Comparison of ENCODE assay signal across 22 cellular contexts in the genomic region with DNA sequence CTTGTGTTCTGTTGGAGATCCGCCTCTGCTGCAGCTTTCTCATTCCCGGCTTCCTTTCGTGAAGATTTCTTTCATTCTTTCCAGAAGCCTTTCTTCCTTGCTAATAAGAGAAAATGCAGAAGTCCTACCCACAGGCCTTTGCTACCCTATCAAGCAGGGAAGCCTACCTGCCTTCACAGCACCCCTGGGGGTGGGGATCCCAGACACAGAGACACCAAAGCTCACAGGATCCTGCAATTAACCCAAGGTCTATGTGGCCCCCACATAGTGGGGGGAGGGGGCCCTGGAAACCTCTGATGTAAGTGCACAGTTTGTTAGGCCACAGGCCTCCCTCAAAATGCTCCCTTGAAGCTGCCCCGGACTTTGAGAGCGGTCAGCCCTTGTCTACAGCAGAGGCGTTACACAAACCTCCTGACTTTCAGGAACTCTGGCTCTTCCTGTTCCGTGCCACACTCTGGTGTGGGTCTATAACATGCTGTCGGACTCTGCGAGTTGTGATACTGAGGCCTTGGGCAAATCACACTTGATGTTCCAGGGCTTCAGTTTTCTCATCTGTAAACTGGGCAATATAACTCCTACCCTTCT. TPM values are rescaled to one million over a fixed set of nuclear protein-coding genes. Genes with fewer than 3 reads are reported as not detected.
DNase-seq lines count a peak whose midpoint lies in the region; ATAC-seq, FAIRE-seq and TF ChIP-seq lines count a peak whose summit lies in the region.
"Had no signal": no experiment of that assay in that cellular context is flagged by ENCODE, and none has a peak within 500 bp of the region (broad histone marks: within the 10 kb centered on the region; RNA-seq: fewer than 3 reads in every experiment).

No MANE protein-coding gene starts in this region.

- H4K8ac ChIP-seq in H1 (ENCODE audit: extremely low read depth, insufficient read depth, low read length): peak overlapping the region; percentile 35; the same call in 1 of the 2 replicates

- DNase-seq in NOMO-1 (lab: John Stamatoyannopoulos, UW; ENCODE audit: unreplicated experiment in 2 of 2) (peak; percentile 14 to 25), NOMO-1 treated with dmso at 0.1 percent for 144 hours (lab: John Stamatoyannopoulos, UW; ENCODE audit: unreplicated experiment) (no peak), H1 (ENCODE audit: low read depth in 1 of 2, low spot score in 2 of 2) (no peak), osteoblast (ENCODE audit: insufficient read length, low spot score, missing footprints) (peak; percentile 14), SKM-1 treated with dmso at 0.1 percent for 144 hours (lab: John Stamatoyannopoulos, UW; ENCODE audit: unreplicated experiment) (no peak), mesothelial cell of epicardium (ENCODE audit: low spot score in 2 of 2, unreplicated experiment in 2 of 2) (no peak), SIG-M5 (lab: John Stamatoyannopoulos, UW) (no peak)
- DNase-seq: ACHN, DMS79, MM.1S, NCI-H1105 treated with DMSO at 0.1 percent for 48 hours, NCI-H2081, NCI-H2171 treated with DMSO at 0.1 percent for 48 hours, NCI-H446 treated with DMSO at 0.1 percent for 48 hours, NCI-H526 treated with DMSO at 0.1 percent for 48 hours had no signal

- H3K36me3 Mint-ChIP-seq in mesothelial cell of epicardium: no peaks in the 10 kb centered on the region

- no peak overlapping the region for H2BK20ac ChIP-seq in H1 (ENCODE audit: low read length)

- H3K27ac ChIP-seq in H1 (ENCODE audit: low read depth, low read length) (no peak overlapping the region; the same call in 1 of the 2 replicates), osteoblast (ENCODE audit: low read depth, low read length) (no peak overlapping the region)
- H3K27ac ChIP-seq: 22Rv1; BLaER1 treated with 17β-estradiol and CSF1 and Interleukin-3, amounts not matched to agents 10 nM and 100 nM; SJSA1 had no signal

- no peak overlapping the region for H2BK15ac ChIP-seq in H1 (ENCODE audit: low read length)

- peaks cover 0 to 6% of the 10 kb centered on the region in 2 experiments for H4K20me1 ChIP-seq in H1 (replicated peaks in 1 of 2; ENCODE audit: control insufficient read depth in 1 of 2, insufficient read depth in 2 of 2, low read length in 2 of 2)
- H4K20me1 ChIP-seq in osteoblast (ENCODE audit: insufficient read depth, low read length): no peaks in the 10 kb centered on the region
- H4K20me1 ChIP-seq: BLaER1 treated with 17β-estradiol and CSF1 and Interleukin-3, amounts not matched to agents 10 nM and 100 nM had no signal

- H3K56ac ChIP-seq in H1 (replicated peaks; ENCODE audit: insufficient read length, low read depth, low read length): no peak overlapping the region

- H3K27ac Mint-ChIP-seq in mesothelial cell of epicardium: no peak overlapping the region
- H3K27ac Mint-ChIP-seq: T-helper 1 cell treated with Interleukin-12 subunit alpha and Interleukin-12 subunit beta and Interleukin-4 antibody, amounts not matched to agents 30 μg/mL and 1 μg/mL, for 36 hours had no signal

- no peak for ATAC-seq in HG03025 (IDR thresholded peaks at IDR 0.05; ENCODE audit: low FRiP score, unreplicated experiment)
- ATAC-seq: K562, Panc1 had no signal

- no peaks in the 10 kb centered on the region; the same call in 1 of the 2 replicates for H3K79me1 ChIP-seq in H1 (ENCODE audit: low read depth, low read length)

- 92% methylated on average over 9 of the region's 9 CpGs; no CpG with 5 or more reads in 1 of the 2 experiments for WGBS in H1 (ENCODE audit: extremely low coverage in 1 of 2, insufficient coverage in 1 of 2, insufficient read length in 1 of 2, insufficient replicate concordance in 2 of 2, low coverage in 1 of 2, low lambda C conversion rate in 2 of 2, missing lambda C conversion rate in 1 of 2), 2 experiments

- H3K36me3 ChIP-seq in H1 (ENCODE audit: control insufficient read depth in 2 of 4, insufficient read depth in 4 of 4, low read length in 3 of 4): no peaks in the 10 kb centered on the region
- H3K36me3 ChIP-seq in osteoblast (ENCODE audit: insufficient read depth, low read length): no peaks in the 10 kb centered on the region
- H3K36me3 ChIP-seq: BLaER1 treated with 17β-estradiol and CSF1 and Interleukin-3, amounts not matched to agents 10 nM and 100 nM; SJSA1 had no signal

- no peak overlapping the region for H2AK5ac ChIP-seq in H1 (ENCODE audit: low read depth, low read length)

- no peak overlapping the region for H3K4ac ChIP-seq in H1 (replicated peaks; ENCODE audit: insufficient read length, low read depth, low read length)

- H3K9me3 ChIP-seq in H1 (ENCODE audit: insufficient read depth in 2 of 2, low read depth in 1 of 2, low read length in 1 of 2): no peaks in the 10 kb centered on the region
- H3K9me3 ChIP-seq in osteoblast (ENCODE audit: low read depth, low read length): peaks cover 2% of the 10 kb centered on the region
- H3K9me3 ChIP-seq: SJSA1 had no signal

- H3K18ac ChIP-seq in H1 (ENCODE audit: extremely low read depth, low read length): no peak overlapping the region

- H3K9me3 Mint-ChIP-seq in mesothelial cell of epicardium: no peaks in the 10 kb centered on the region
- H3K9me3 Mint-ChIP-seq: T-helper 1 cell treated with Interleukin-12 subunit alpha and Interleukin-12 subunit beta and Interleukin-4 antibody, amounts not matched to agents 30 μg/mL and 1 μg/mL, for 36 hours had no signal

- no peak overlapping the region for H4K91ac ChIP-seq in H1 (replicated peaks; ENCODE audit: insufficient read length, low read length)

- no peaks in the 10 kb centered on the region for H3K23me2 ChIP-seq in H1 (ENCODE audit: low read depth, low read length)

- no peaks in the 10 kb centered on the region for H3K27me3 ChIP-seq in H1 (replicated peaks in 1 of 4; ENCODE audit: control insufficient read depth in 3 of 4, extremely low read depth in 1 of 4, insufficient read depth in 3 of 4, low read length in 3 of 4)
- H3K27me3 ChIP-seq in osteoblast (ENCODE audit: insufficient read depth, low read length): no peaks in the 10 kb centered on the region
- H3K27me3 ChIP-seq: BLaER1 treated with 17β-estradiol and CSF1 and Interleukin-3, amounts not matched to agents 10 nM and 100 nM had no signal

- H3K4me3 ChIP-seq in H1 (ENCODE audit: extremely low read depth in 1 of 4, insufficient read depth in 2 of 4, low read depth in 3 of 4, low read length in 4 of 4) (no peak overlapping the region), osteoblast (ENCODE audit: insufficient read depth, low read length) (no peak overlapping the region)
- H3K4me3 ChIP-seq: BLaER1 treated with 17β-estradiol and CSF1 and Interleukin-3, amounts not matched to agents 10 nM and 100 nM; K562; SJSA1 had no signal

- TF ChIP-seq CTCF in H1 (IDR thresholded peaks at IDR 0.05; ENCODE audit: control extremely low read depth in 1 of 3, insufficient read depth in 1 of 3, low read depth in 1 of 3, low read length in 3 of 3) (no peak), osteoblast (IDR thresholded peaks at IDR 0.05; ENCODE audit: extremely low read depth, low read depth, low read length) (no peak), mesothelial cell of epicardium (IDR thresholded peaks at IDR 0.05; ENCODE audit: unreplicated experiment) (no peak)

- H3K79me2 ChIP-seq in H1 (ENCODE audit: control insufficient read depth in 1 of 2, insufficient read depth in 2 of 2, low read length in 2 of 2) (no peaks in the 10 kb centered on the region), osteoblast (ENCODE audit: insufficient read depth, low read length) (no peaks in the 10 kb centered on the region)

- POLR2A ChIA-PET in H1 (lab: Charles Lee; ENCODE audit: partially characterized antibody): interaction anchor here (2.2 kb wide), 1 partner anchor 9 kb away, joined by 7 read pairs; no protein-coding TSS in a partner anchor

- H2BK5ac ChIP-seq in H1 (ENCODE audit: low read depth, low read length): no peak overlapping the region

- TF ChIP-seq RAD21 in H1 (IDR thresholded peaks at IDR 0.05 in 1 of 2, conservative IDR thresholded peaks at IDR 0.05 in 1 of 2; ENCODE audit: low read depth in 2 of 2, low read length in 2 of 2): no peak

- no peak overlapping the region for H4K5ac ChIP-seq in H1 (ENCODE audit: insufficient read length, low read depth, low read length)

- H3K4me2 ChIP-seq in H1 (ENCODE audit: insufficient read depth in 1 of 2, low read depth in 2 of 2, low read length in 2 of 2) (no peak overlapping the region), osteoblast (ENCODE audit: insufficient read depth, low read length) (no peak overlapping the region)
- H3K4me2 ChIP-seq: BLaER1 treated with 17β-estradiol and CSF1 and Interleukin-3, amounts not matched to agents 10 nM and 100 nM had no signal

- no peaks in the 10 kb centered on the region for H3K4me1 ChIP-seq in H1 (replicated peaks in 1 of 4; ENCODE audit: control insufficient read depth in 3 of 4, insufficient read depth in 4 of 4, low read length in 3 of 4)
- no peaks in the 10 kb centered on the region for H3K4me1 ChIP-seq in osteoblast (ENCODE audit: insufficient read depth, low read length)
- H3K4me1 ChIP-seq: SJSA1 had no signal

- H3K23ac ChIP-seq in H1 (ENCODE audit: insufficient read length): no peak overlapping the region

- H3K4me3 Mint-ChIP-seq in mesothelial cell of epicardium: no peak overlapping the region
- H3K4me3 Mint-ChIP-seq: T-helper 1 cell treated with Interleukin-12 subunit alpha and Interleukin-12 subunit beta and Interleukin-4 antibody, amounts not matched to agents 30 μg/mL and 1 μg/mL, for 36 hours had no signal

- H2AFZ ChIP-seq in H1 (ENCODE audit: low read length) (no peak overlapping the region), osteoblast (ENCODE audit: low read length) (no peak overlapping the region)

- CTCF ChIA-PET in H1 (lab: Charles Lee; ENCODE audit: partially characterized antibody): interaction anchor here (0.7 to 7.5 kb wide), 8 partner anchors 10 to 341 kb away, joined by 3 to 59 read pairs (median 4); no protein-coding TSS in a partner anchor

- H3K14ac ChIP-seq in H1 (ENCODE audit: insufficient read length): no peak overlapping the region

- H2BK120ac ChIP-seq in H1 (replicated peaks; ENCODE audit: low read depth, low read length): no peak overlapping the region

- no peaks in the 10 kb centered on the region for H3K4me1 Mint-ChIP-seq in mesothelial cell of epicardium

- H2BK12ac ChIP-seq in H1 (ENCODE audit: low read depth, low read length): no peak overlapping the region

- no peak for TF ChIP-seq POLR2A in H1 (IDR thresholded peaks at IDR 0.05; ENCODE audit: control extremely low read depth in 1 of 2, low read depth in 2 of 2, low read length in 2 of 2)

- no peak for FAIRE-seq in H1 (lab: Jason Lieb, UNC)
- FAIRE-seq: K562 had no signal

- H3K27me3 Mint-ChIP-seq in mesothelial cell of epicardium (ENCODE audit: low read depth): no peaks in the 10 kb centered on the region

- no peak overlapping the region for H3K9ac ChIP-seq in H1 (replicated peaks in 1 of 4; ENCODE audit: extremely low read depth in 1 of 4, low read depth in 3 of 4, low read length in 3 of 4)
- H3K9ac ChIP-seq: BLaER1 treated with 17β-estradiol and CSF1 and Interleukin-3, amounts not matched to agents 10 nM and 100 nM had no signal

- TF ChIP-seq EP300 in H1 (IDR thresholded peaks at IDR 0.05; ENCODE audit: borderline replicate concordance in 1 of 2, low read depth in 2 of 2, low read length in 2 of 2): no peak

RNA-seq across cellular contexts. Expression of gene NKAIN1, which starts 31.2 kb away (rescaled TPM):
- total RNA-seq in H1 (2021; fragmentation: NEBNext Ultra II Directional; extraction: Animal tissue kit (Norgen Biotek cat#: 25700)): 59.1 and 59.3 TPM in 2 replicates
- 66.9 and 117 TPM in 2 replicates for polyA plus RNA-seq in H1 (2011; rRNA removed)
- 40.4 TPM for polyA plus RNA-seq in H1 (2011; cell fraction: cytosol; rRNA removed)
- 79.6 TPM for polyA plus RNA-seq in H1 (2011; cell fraction: nucleus; rRNA removed)
- polyA plus RNA-seq in H1 (2012, experiment 1 of 2): 45.8 to 59.1 TPM (median 49.2 TPM) in 4 replicates
- 63.2 TPM for polyA plus RNA-seq in H1 (2012, experiment 2 of 2)
- polyA plus RNA-seq in H1 (2013, experiment 1 of 2): 38.8 TPM
- polyA plus RNA-seq in H1 (2013, experiment 2 of 2): 46.7 TPM
- polyA minus RNA-seq in H1 (2011; rRNA and poly(A)+ RNA removed): 152 and 153 TPM in 2 replicates
- 35.4 TPM for polyA minus RNA-seq in H1 (2011; cell fraction: cytosol; rRNA and poly(A)+ RNA removed)
- 17.1 TPM for polyA minus RNA-seq in H1 (2011; cell fraction: nucleus; rRNA and poly(A)+ RNA removed)
- total RNA-seq in osteoblast (not detected in 2 replicates), mesothelial cell of epicardium (9.4 to 10.2 TPM (median 9.4 TPM) in 3 replicates)

Comparison
In these comparisons a context has a peak if more than half of its experiments do, and no peak if none do; other contexts are left out.
1. DNase-seq: peak in NOMO-1 (2 of 2) and osteoblast (single experiment); none in NOMO-1 treated with dmso at 0.1 percent for 144 hours (single experiment), H1 (0 of 2), SKM-1 treated with dmso at 0.1 percent for 144 hours (single experiment), mesothelial cell of epicardium (0 of 2) and SIG-M5 (single experiment).
2. RNA of gene NKAIN1, which starts 31.2 kb away (total RNA-seq): 59.1 to 59.3 TPM in H1 and 9.4 to 10.2 TPM in mesothelial cell of epicardium; not detected in osteoblast; every median in the first group is over 10 times any median in the second.